Comparison of ENCODE assay signal across 1 cellular context in genomic region chr17:50344712-50345380, GRCh38.
A peak's percentile ranks its signal among the peaks of the same experiment; 100 is the strongest.
TF ChIP-seq lines count a peak whose summit lies in the region.

No MANE protein-coding gene starts in this region.

TF ChIP-seq in HepG2, 621 proteins besides CTCF, POLR2A, EP300 and RAD21 (continued from another document):
- TF ChIP-seq, protein P1, sequence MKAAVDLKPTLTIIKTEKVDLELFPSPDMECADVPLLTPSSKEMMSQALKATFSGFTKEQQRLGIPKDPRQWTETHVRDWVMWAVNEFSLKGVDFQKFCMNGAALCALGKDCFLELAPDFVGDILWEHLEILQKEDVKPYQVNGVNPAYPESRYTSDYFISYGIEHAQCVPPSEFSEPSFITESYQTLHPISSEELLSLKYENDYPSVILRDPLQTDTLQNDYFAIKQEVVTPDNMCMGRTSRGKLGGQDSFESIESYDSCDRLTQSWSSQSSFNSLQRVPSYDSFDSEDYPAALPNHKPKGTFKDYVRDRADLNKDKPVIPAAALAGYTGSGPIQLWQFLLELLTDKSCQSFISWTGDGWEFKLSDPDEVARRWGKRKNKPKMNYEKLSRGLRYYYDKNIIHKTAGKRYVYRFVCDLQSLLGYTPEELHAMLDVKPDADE (CRISPR knock-in tag; IDR thresholded peaks at IDR 0.05): no peak
- TF ChIP-seq CSRNP1 (CRISPR knock-in tag; IDR thresholded peaks at IDR 0.05): no peak
- no peak for TF ChIP-seq TRAFD1 (CRISPR knock-in tag; IDR thresholded peaks at IDR 0.05; ENCODE audit: borderline replicate concordance)
- TF ChIP-seq THAP9 (CRISPR knock-in tag; IDR thresholded peaks at IDR 0.05; ENCODE audit: borderline replicate concordance): 0 out of 2 replicates have a peak, but pooled peaks have one; percentile 35
- TF ChIP-seq FOXA3 (CRISPR knock-in tag; IDR thresholded peaks at IDR 0.05): no peak
- TF ChIP-seq ELF3 (CRISPR knock-in tag; IDR thresholded peaks at IDR 0.05): no peak
- TF ChIP-seq ZNF430 (CRISPR knock-in tag; IDR thresholded peaks at IDR 0.05): no peak; the same call in 1 of the 2 replicates
- no peak for TF ChIP-seq ZNF572 (CRISPR knock-in tag; IDR thresholded peaks at IDR 0.05)
- TF ChIP-seq ZNF350 (CRISPR knock-in tag; IDR thresholded peaks at IDR 0.05; ENCODE audit: borderline replicate concordance, low read depth): 0 out of 2 replicates have a peak, but pooled peaks have one; percentile 31
- TF ChIP-seq ZNF816 (CRISPR knock-in tag; IDR thresholded peaks at IDR 0.05; ENCODE audit: borderline replicate concordance): no peak
- TF ChIP-seq MYC (CRISPR knock-in tag; IDR thresholded peaks at IDR 0.05; ENCODE audit: borderline replicate concordance): no peak
- TF ChIP-seq CBX2 (IDR thresholded peaks at IDR 0.05; ENCODE audit: low read depth, low read length): no peak
- TF ChIP-seq CBX2 (CRISPR knock-in tag; IDR thresholded peaks at IDR 0.05; ENCODE audit: low read depth): no peak
- no peak for TF ChIP-seq FLYWCH1 (CRISPR knock-in tag; IDR thresholded peaks at IDR 0.05)
- TF ChIP-seq ZNF225 (CRISPR knock-in tag; IDR thresholded peaks at IDR 0.05): 0 out of 2 replicates have a peak, but pooled peaks have one; percentile 16
- TF ChIP-seq RELA (CRISPR knock-in tag; IDR thresholded peaks at IDR 0.05): no peak
- TF ChIP-seq CREBL2 (CRISPR knock-in tag; IDR thresholded peaks at IDR 0.05; ENCODE audit: borderline replicate concordance): no peak
- no peak for TF ChIP-seq ZNF567 (CRISPR knock-in tag; IDR thresholded peaks at IDR 0.05; ENCODE audit: borderline replicate concordance)
- no peak for TF ChIP-seq NR2F6 (IDR thresholded peaks at IDR 0.05)
- TF ChIP-seq NR2F6 (CRISPR knock-in tag; IDR thresholded peaks at IDR 0.05): no peak
- no peak for TF ChIP-seq ADNP (CRISPR knock-in tag; IDR thresholded peaks at IDR 0.05)
